In the genomic region with DNA sequence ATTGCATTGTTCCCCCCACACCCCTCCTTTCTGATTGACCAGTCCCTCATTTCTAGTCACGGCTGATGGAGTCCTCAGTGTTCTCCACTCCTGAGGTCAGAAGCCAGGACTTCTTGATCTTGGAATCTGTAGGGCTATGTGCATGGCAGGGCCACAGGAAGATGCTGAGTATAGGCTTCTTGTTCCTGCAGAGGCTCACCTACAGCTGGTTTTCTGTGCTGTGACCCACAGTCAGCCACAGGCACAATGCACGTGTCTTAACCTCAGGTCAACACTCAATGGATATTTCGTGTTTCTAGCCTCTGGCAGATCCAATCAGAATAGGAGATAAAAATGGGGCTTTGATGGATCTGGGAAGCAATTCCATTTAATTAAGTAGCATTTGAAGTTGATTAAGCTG, we compare ENCODE assay signal across 35 cellular contexts. TPM values are rescaled to one million over a fixed set of nuclear protein-coding genes. Genes with fewer than 3 reads are reported as not detected.
"Had no signal": no experiment of that assay in that cellular context is flagged by ENCODE, and none has a peak within 500 bp of the region (broad histone marks: within the 10 kb centered on the region; RNA-seq: fewer than 3 reads in every experiment).

No MANE protein-coding gene starts in this region.

- H3K4me2 ChIP-seq: PC-9, SK-N-SH had no signal

- H3K9me3 ChIP-seq: MG63, SJCRH30, SK-N-SH had no signal

- H3K36me3 ChIP-seq: MG63, SJCRH30 had no signal

- H3K27me3 ChIP-seq: SJCRH30 had no signal

- H3K9ac ChIP-seq: SK-N-SH had no signal

- H3K27ac ChIP-seq: PC-9, RWPE1, SJCRH30 had no signal

- DNase-seq: Kasumi-1, KG1, MG63, NCI-H1048, NCI-H1092 treated with DMSO at 0.1 percent for 48 hours, NCI-H1105 treated with DMSO at 0.1 percent for 48 hours, NCI-H1417, NCI-H1436, NCI-H1694, NCI-H187, NCI-H1930, NCI-H2029 treated with DMSO at 0.1 percent for 48 hours, NCI-H2081 treated with DMSO at 0.1 percent for 48 hours, NCI-H2107, NCI-H2171, NCI-H226, NCI-H446 treated with DMSO at 0.1 percent for 48 hours, NCI-H510A, NCI-H524, NCI-H526, NCI-H748 treated with DMSO at 0.1 percent for 48 hours, NCI-H82, PC-9, SHP77, SIG-M5, SJCRH30, SK-N-SH, SW 1271 had no signal

- H3K4me3 ChIP-seq: MG63, PC-9, SJCRH30 had no signal

- H3K4me1 ChIP-seq: SJCRH30 had no signal

- ATAC-seq: Panc1, Right ventricle myocardium inferior had no signal

- H2AFZ ChIP-seq: PC-9 had no signal

RNA-seq across cellular contexts. Expression of a gene that starts 14.3 kb away (rescaled TPM):
- total RNA-seq: OCI-LY7, PC-9, RPMI7951, SJCRH30, SK-MEL-5 had no signal

RNA-seq across cellular contexts. Expression of a gene that starts 57.4 kb away (rescaled TPM):
- total RNA-seq: M059J, OCI-LY7, PC-9, Right ventricle myocardium inferior, RPMI7951, SJCRH30, SK-MEL-5 had no signal
